In the genomic region with DNA sequence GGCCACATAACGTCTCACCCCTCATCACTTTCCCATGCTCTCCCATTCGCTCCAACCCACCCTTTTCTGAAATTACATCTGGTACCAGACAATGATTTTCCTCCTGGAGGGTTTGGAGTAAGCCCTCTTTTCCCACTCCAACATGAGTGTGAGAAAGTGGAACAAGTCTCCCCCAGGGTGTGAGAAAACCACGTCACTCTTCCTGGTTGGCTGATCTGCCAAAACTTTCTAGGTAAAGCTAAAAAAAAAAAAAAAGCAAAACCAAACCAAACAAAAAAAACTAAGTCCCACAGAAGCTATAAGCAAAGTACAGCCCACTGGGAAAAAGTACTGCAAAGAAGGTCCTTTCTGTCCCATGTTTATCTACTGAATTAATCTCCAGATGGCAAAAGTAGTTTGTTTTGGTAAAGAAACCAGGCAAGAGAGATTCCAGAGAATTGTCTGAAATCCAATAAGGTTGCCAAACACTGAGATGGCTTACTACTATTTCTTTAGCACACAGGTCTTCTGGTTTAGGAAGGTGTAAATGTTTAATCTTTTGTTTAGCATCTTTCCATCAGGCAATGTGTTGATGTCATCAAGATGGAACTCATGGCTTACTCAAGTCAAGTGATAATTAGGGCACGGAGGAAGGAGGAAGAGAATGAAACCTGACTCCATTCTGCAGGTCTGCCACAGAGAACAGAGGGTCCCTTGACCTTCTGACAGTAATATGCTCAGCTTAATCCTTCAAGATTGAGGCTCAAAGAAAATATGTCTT, we compare ENCODE assay signal across 27 cellular contexts.
DNase-seq lines count a peak whose midpoint lies in the region; ATAC-seq and TF ChIP-seq lines count a peak whose summit lies in the region.
"Had no signal": no experiment of that assay in that cellular context is flagged by ENCODE, and none has a peak within 500 bp of the region (broad histone marks: within the 10 kb centered on the region; RNA-seq: fewer than 3 reads in every experiment).

No MANE protein-coding gene starts in this region.

- H2BK20ac ChIP-seq in H9 (ENCODE audit: low read depth, low read length, poor library complexity, severe bottlenecking), result no peak overlapping the region

- H3K4me3 ChIP-seq in Caco-2 (ENCODE audit: low read depth, low read length), result no peak overlapping the region
- no peak overlapping the region for H3K4me3 ChIP-seq in hepatocyte
- H3K4me3 ChIP-seq: Peyer's patch, SJCRH30, transverse colon had no signal

- no peak overlapping the region for H3K4ac ChIP-seq in H9 (ENCODE audit: low read depth, low read length)

- H4K5ac ChIP-seq in H9 (ENCODE audit: insufficient read length, low read depth, low read length), result no peak overlapping the region

- H3K56ac ChIP-seq in H9 (ENCODE audit: insufficient read length, low read depth, low read length), result no peak overlapping the region

- no peak for ATAC-seq in esophagus mucosa
- ATAC-seq: activated CD8-positive, alpha-beta T cell treated with anti-CD3 and anti-CD28 coated beads for 36 hours; HepG2; left lobe of liver; natural killer cell had no signal

- H3K23ac ChIP-seq in H9 (ENCODE audit: insufficient read length, low read depth, low read length), result no peak overlapping the region

- no peak overlapping the region for H3T11ph ChIP-seq in H9 (ENCODE audit: low read length)

- POLR2A ChIA-PET in Caco-2 (lab: Charles Lee), result interaction anchor here (0.6 kb wide), 1 partner anchor 19 kb away, joined by 4 read pairs; no protein-coding TSS in a partner anchor

- BruUV-seq in Caco-2 (replicated peaks; lab: Mats Ljungman, UMichigan), result no TSS peak

- no peaks in the 10 kb centered on the region for H3K23me2 ChIP-seq in H9 (ENCODE audit: insufficient read length, low read depth, low read length, poor library complexity, severe bottlenecking)

- H3K79me1 ChIP-seq in H9 (ENCODE audit: insufficient read depth, low read depth, low read length, poor library complexity, severe bottlenecking), result no peaks in the 10 kb centered on the region

- 65% methylated on average over 4 of the region's 4 CpGs for WGBS in hepatocyte (ENCODE audit: low lambda C conversion rate, missing lambda C conversion rate)
- no CpG with 5 or more reads among the region's 4 CpGs for WGBS in H9 (ENCODE audit: extremely low coverage, insufficient read length, low lambda C conversion rate)

- no peak overlapping the region for H2AK5ac ChIP-seq in H9 (ENCODE audit: insufficient read length, low read length)

- H2BK5ac ChIP-seq in H9 (ENCODE audit: insufficient read length, low read length), result no peak overlapping the region

- no peak overlapping the region for H2BK120ac ChIP-seq in H9 (ENCODE audit: low read depth, low read length, poor library complexity, severe bottlenecking)

- no peaks in the 10 kb centered on the region for H3K36me3 ChIP-seq in Caco-2 (ENCODE audit: control insufficient read depth, insufficient read depth, low read length)
- H3K36me3 ChIP-seq in hepatocyte (replicated peaks; ENCODE audit: insufficient read depth, low read depth), result no peaks in the 10 kb centered on the region
- H3K36me3 ChIP-seq: SJCRH30, transverse colon had no signal

- H3K9me2 ChIP-seq in hepatocyte (replicated peaks; ENCODE audit: insufficient read depth), result no peaks in the 10 kb centered on the region

- H2AFZ ChIP-seq in hepatocyte (no peak overlapping the region), H9 (ENCODE audit: low read length) (no peak overlapping the region)
- H2AFZ ChIP-seq: parathyroid adenoma had no signal

- H3K9me3 Mint-ChIP-seq in Caco-2 (ENCODE audit: unreplicated experiment) (no peaks in the 10 kb centered on the region), nephron (no peaks in the 10 kb centered on the region), H9 (peaks cover 0 to 8% of the 10 kb centered on the region in 2 experiments; a peak in 1 of 5 replicates)
- H3K9me3 Mint-ChIP-seq: activated naive CD8-positive, alpha-beta T cell treated with anti-CD3 and anti-CD28 coated beads for 36 hours; mesothelial cell of epicardium; natural killer cell had no signal

- no peak overlapping the region for H3K9ac ChIP-seq in H9 (ENCODE audit: extremely low read depth, insufficient read length, low read length)
- H3K9ac ChIP-seq: parathyroid adenoma had no signal

- no peak overlapping the region for H3K14ac ChIP-seq in H9 (ENCODE audit: insufficient read depth, low read length)

- no peak overlapping the region for H4K91ac ChIP-seq in H9 (ENCODE audit: insufficient read length, low read depth, low read length)

- CTCF ChIA-PET in Caco-2 (lab: Charles Lee), result no interaction called here

- DNase-seq in Caco-2 (no peak), NCI-H524 treated with DMSO at 0.1 percent for 48 hours (lab: John Stamatoyannopoulos, UW) (peak; percentile 47), hepatocyte (ENCODE audit: low spot score) (no peak), H9 (no peak), NCI-H2227 (lab: John Stamatoyannopoulos, UW; ENCODE audit: unreplicated experiment) (no peak), NCI-H446 treated with DMSO at 0.1 percent for 48 hours (lab: John Stamatoyannopoulos, UW) (no peak)
- DNase-seq: activated CD4-positive, alpha-beta T cell treated with anti-CD3 and anti-CD28 coated beads for 1 hour; activated CD8-positive, alpha-beta T cell treated with anti-CD3 and anti-CD28 coated beads for 36 hours; activated effector memory CD4-positive, alpha-beta T cell treated with Interleukin-2 at 50 U/mL for 16 hours; activated naive CD8-positive, alpha-beta T cell treated with anti-CD3 and anti-CD28 coated beads for 36 hours; CD4-positive, CD25-positive, alpha-beta regulatory T cell; dermis blood vessel endothelial cell; glutamatergic neuron; natural killer cell; NCI-H1694; NCI-H226; Peyer's patch; stimulated activated CD4-positive, alpha-beta T cell treated with anti-CD3 and anti-CD28 coated beads, Interleukin-15, amount 100 ng/mL, for 24 hours; transverse colon had no signal

- H3K27me3 ChIP-seq in Caco-2 (replicated peaks; ENCODE audit: control insufficient read depth, insufficient read depth, low read length) (no peaks in the 10 kb centered on the region), hepatocyte (no peaks in the 10 kb centered on the region), H9 (ENCODE audit: insufficient read depth, low read length) (no peaks in the 10 kb centered on the region)
- H3K27me3 ChIP-seq: Peyer's patch, SJCRH30, transverse colon had no signal

- H3K4me1 Mint-ChIP-seq in Caco-2 (ENCODE audit: low read depth, unreplicated experiment) (peaks cover 7% of the 10 kb centered on the region), nephron (peaks cover 7% of the 10 kb centered on the region), H9 (peaks cover 8 to 9% of the 10 kb centered on the region in 2 experiments)
- H3K4me1 Mint-ChIP-seq: activated naive CD8-positive, alpha-beta T cell treated with anti-CD3 and anti-CD28 coated beads for 36 hours; CD4-positive, CD25-positive, alpha-beta regulatory T cell; central memory CD8-positive, alpha-beta T cell had no signal

- intact Hi-C loops in Caco-2 (cut with micrococcal nuclease; ENCODE audit: unreplicated experiment), result no loop called here

- H3K4me2 ChIP-seq in hepatocyte, result no peak overlapping the region
- no peak overlapping the region for H3K4me2 ChIP-seq in H9 (ENCODE audit: insufficient read depth, insufficient read length, low read length)

- no peak overlapping the region for H2BK12ac ChIP-seq in H9 (ENCODE audit: insufficient read length, low read depth, low read length)

- H3K36me3 Mint-ChIP-seq in Caco-2 (ENCODE audit: insufficient read depth, unreplicated experiment) (no peaks in the 10 kb centered on the region), nephron (ENCODE audit: low read depth) (peaks cover 4% of the 10 kb centered on the region), H9 (ENCODE audit: insufficient read depth in 1 of 3, low read depth in 3 of 3) (peaks cover 12 to 20% (median 18%) of the 10 kb centered on the region in 3 experiments)
- H3K36me3 Mint-ChIP-seq: activated naive CD8-positive, alpha-beta T cell treated with anti-CD3 and anti-CD28 coated beads for 36 hours; CD4-positive, CD25-positive, alpha-beta regulatory T cell; mesothelial cell of epicardium; natural killer cell had no signal

- no peak overlapping the region for H4K8ac ChIP-seq in H9 (replicated peaks; ENCODE audit: insufficient read length, low read depth, low read length)

- H3K4me3 Mint-ChIP-seq in Caco-2 (ENCODE audit: unreplicated experiment), result no peak overlapping the region
- no peak overlapping the region for H3K4me3 Mint-ChIP-seq in nephron
- H3K4me3 Mint-ChIP-seq in H9, result no peak overlapping the region
- H3K4me3 Mint-ChIP-seq: activated CD8-positive, alpha-beta T cell treated with anti-CD3 and anti-CD28 coated beads for 36 hours; activated naive CD8-positive, alpha-beta T cell treated with anti-CD3 and anti-CD28 coated beads for 36 hours; CD4-positive, CD25-positive, alpha-beta regulatory T cell; central memory CD8-positive, alpha-beta T cell; mesothelial cell of epicardium; natural killer cell had no signal

- H3K79me2 ChIP-seq in hepatocyte, result no peaks in the 10 kb centered on the region
- no peaks in the 10 kb centered on the region; the same call in 1 of the 2 replicates for H3K79me2 ChIP-seq in H9 (ENCODE audit: insufficient read depth, low read length)
- H3K79me2 ChIP-seq: parathyroid adenoma had no signal

- H3K9me3 ChIP-seq in Caco-2 (no peaks in the 10 kb centered on the region; the same call in 1 of the 2 replicates), hepatocyte (ENCODE audit: low read depth) (no peaks in the 10 kb centered on the region), H9 (ENCODE audit: control insufficient read depth, low read depth, low read length) (no peaks in the 10 kb centered on the region)
- H3K9me3 ChIP-seq: SJCRH30, transverse colon had no signal

- no peaks in the 10 kb centered on the region for H4K20me1 ChIP-seq in hepatocyte (ENCODE audit: insufficient read depth, poor library complexity, severe bottlenecking)
- H4K20me1 ChIP-seq in H9 (ENCODE audit: control insufficient read depth, insufficient read depth, insufficient read length), result no peaks in the 10 kb centered on the region

- H3K27ac ChIP-seq in hepatocyte (peak overlapping the region; percentile 17), H9 (ENCODE audit: insufficient read length, low read depth, low read length) (no peak overlapping the region)
- H3K27ac ChIP-seq: parathyroid adenoma, SJCRH30, transverse colon had no signal

- no peaks in the 10 kb centered on the region for H3K4me1 ChIP-seq in Caco-2
- peaks cover 5% of the 10 kb centered on the region for H3K4me1 ChIP-seq in hepatocyte (ENCODE audit: insufficient read depth)
- no peaks in the 10 kb centered on the region; the same call in 1 of the 2 replicates for H3K4me1 ChIP-seq in H9 (ENCODE audit: insufficient read depth, low read length)

- TF ChIP-seq CTCF in Caco-2 (IDR thresholded peaks at IDR 0.05; ENCODE audit: insufficient read depth in 1 of 2, low read depth in 1 of 2, low read length in 1 of 2, severe bottlenecking in 1 of 2, unreplicated experiment in 1 of 2) (no peak), hepatocyte (IDR thresholded peaks at IDR 0.05; ENCODE audit: poor library complexity) (no peak), nephron (IDR thresholded peaks at IDR 0.05; ENCODE audit: unreplicated experiment in 3 of 3) (no peak), H9 (conservative IDR thresholded peaks at IDR 0.05) (no peak)

- no peak overlapping the region for H3K18ac ChIP-seq in H9 (ENCODE audit: insufficient read length, low read depth, low read length)

- H3K27ac Mint-ChIP-seq in Caco-2 (ENCODE audit: unreplicated experiment), result peak overlapping the region; percentile 35
- peak overlapping the region; percentile 41 to 83 (median 60) for H3K27ac Mint-ChIP-seq in nephron
- no peak overlapping the region for H3K27ac Mint-ChIP-seq in H9
- H3K27ac Mint-ChIP-seq: activated CD8-positive, alpha-beta T cell treated with anti-CD3 and anti-CD28 coated beads for 36 hours; activated naive CD8-positive, alpha-beta T cell treated with anti-CD3 and anti-CD28 coated beads for 36 hours; CD4-positive, CD25-positive, alpha-beta regulatory T cell; mesothelial cell of epicardium; natural killer cell had no signal

- no peaks in the 10 kb centered on the region for H3K27me3 Mint-ChIP-seq in Caco-2 (ENCODE audit: insufficient read depth, unreplicated experiment)
- H3K27me3 Mint-ChIP-seq in nephron (ENCODE audit: low read depth), result no peaks in the 10 kb centered on the region
- no peaks in the 10 kb centered on the region for H3K27me3 Mint-ChIP-seq in H9 (ENCODE audit: low read depth)
- H3K27me3 Mint-ChIP-seq: activated CD8-positive, alpha-beta T cell treated with anti-CD3 and anti-CD28 coated beads for 36 hours; CD4-positive, CD25-positive, alpha-beta regulatory T cell; central memory CD8-positive, alpha-beta T cell had no signal

- H2BK15ac ChIP-seq in H9 (ENCODE audit: low read depth, low read length), result no peak overlapping the region

Comparison
In these comparisons a context has a peak if more than half of its experiments do, and no peak if none do; other contexts are left out.
1. H3K27ac Mint-ChIP-seq: peak in Caco-2 (single experiment) and nephron (3 of 3); none in H9 (0 of 3).